In the genomic region with DNA sequence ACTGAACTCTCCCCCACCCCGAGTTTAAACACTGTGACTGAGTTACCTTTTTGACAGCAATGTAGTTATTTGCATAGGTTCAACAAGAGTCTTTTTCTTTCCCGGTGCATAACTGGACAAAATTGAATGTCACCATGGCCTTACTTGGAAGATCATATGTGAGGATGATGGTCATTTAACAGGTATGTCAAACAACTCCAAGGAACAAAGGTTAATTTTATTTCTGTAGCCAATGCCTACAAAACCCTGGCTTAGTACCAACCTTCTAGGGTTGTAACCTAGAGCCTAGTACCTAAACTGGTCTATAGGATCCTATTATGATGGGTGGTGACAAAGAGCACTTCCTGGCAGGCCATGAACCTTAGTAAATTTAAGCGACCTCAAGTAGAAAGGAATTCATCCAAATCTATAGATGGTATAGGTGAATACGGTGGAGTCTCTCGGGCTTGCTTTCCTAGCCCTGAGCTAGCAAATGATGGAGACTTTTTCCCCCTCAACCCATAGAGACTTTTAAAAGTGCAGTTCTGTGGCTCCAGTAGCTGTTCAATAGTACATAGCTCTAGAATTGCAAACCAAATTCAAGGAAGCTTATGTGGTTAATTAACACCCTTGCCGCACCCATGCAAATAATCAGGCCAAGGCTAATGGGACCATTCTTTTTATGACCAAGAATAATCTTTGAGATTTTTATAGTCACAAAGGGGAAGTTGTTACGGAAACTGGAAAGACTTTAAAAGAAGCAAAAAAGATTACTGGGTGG, we compare ENCODE assay signal across 11 cellular contexts.
DNase-seq lines count a peak whose midpoint lies in the region; ATAC-seq, FAIRE-seq and TF ChIP-seq lines count a peak whose summit lies in the region.
"Had no signal": no experiment of that assay in that cellular context is flagged by ENCODE, and none has a peak within 500 bp of the region (broad histone marks: within the 10 kb centered on the region; RNA-seq: fewer than 3 reads in every experiment).

No MANE protein-coding gene starts in this region.

- H3K27ac ChIP-seq in A549, result no peak overlapping the region
- H3K27ac ChIP-seq in effector memory CD4-positive, alpha-beta T cell (ENCODE audit: insufficient read depth, low read length, poor library complexity, severe bottlenecking), result no peak overlapping the region

- WGBS in A549 (ENCODE audit: missing lambda C conversion rate), result 76% methylated on average over 7 of the region's 7 CpGs

- FAIRE-seq in A549 (lab: Jason Lieb, UNC), result peak; percentile 18

- CTCF ChIA-PET in A549 (lab: Yijun Ruan, JAX), result no interaction called here

- peak in 1 of 2 experiments; percentile 26; a peak in 2 of 6 replicates for ATAC-seq in A549
- peak; percentile 47 for ATAC-seq in GM19023 (IDR thresholded peaks at IDR 0.05; ENCODE audit: unreplicated experiment)
- peak; percentile 61 for ATAC-seq in HG02798 (IDR thresholded peaks at IDR 0.05; ENCODE audit: poor library complexity, unreplicated experiment)

- POLR2A ChIA-PET in A549 (lab: Yijun Ruan, JAX), result no interaction called here

- no peak for TF ChIP-seq RAD21 in A549 (conservative IDR thresholded peaks at IDR 0.05 in 1 of 2, IDR thresholded peaks at IDR 0.05 in 1 of 2)

- no peaks in the 10 kb centered on the region for H3K36me3 ChIP-seq in effector memory CD4-positive, alpha-beta T cell (ENCODE audit: control insufficient read depth, insufficient read depth, low read length)

- no peak for TF ChIP-seq EP300 in A549 (IDR thresholded peaks at IDR 0.05)

- no peak overlapping the region for H3K4me3 ChIP-seq in A549
- no peak overlapping the region for H3K4me3 ChIP-seq in effector memory CD4-positive, alpha-beta T cell (ENCODE audit: insufficient read depth, low read depth, low read length, poor library complexity, severe bottlenecking)

- no peaks in the 10 kb centered on the region for H3K27me3 ChIP-seq in effector memory CD4-positive, alpha-beta T cell (replicated peaks; ENCODE audit: control insufficient read depth, insufficient read depth, low read length, poor library complexity, severe bottlenecking)

- no peak for TF ChIP-seq CTCF in A549 (IDR thresholded peaks at IDR 0.05)

- H3K9me3 ChIP-seq in A549, result no peaks in the 10 kb centered on the region
- H3K9me3 ChIP-seq in effector memory CD4-positive, alpha-beta T cell (ENCODE audit: control insufficient read depth, low read length), result no peaks in the 10 kb centered on the region

- no peak for TF ChIP-seq POLR2A in A549 (IDR thresholded peaks at IDR 0.05; ENCODE audit: low read length)

- no peaks in the 10 kb centered on the region for H3K4me1 ChIP-seq in A549
- H3K4me1 ChIP-seq in effector memory CD4-positive, alpha-beta T cell (ENCODE audit: control insufficient read depth, insufficient read depth, low read length, poor library complexity, severe bottlenecking), result peaks cover 13% of the 10 kb centered on the region

- no peak for DNase-seq in A549 (ENCODE audit: low read depth in 1 of 2, low spot score in 1 of 2)
- peak; percentile 42 for DNase-seq in NAMALWA (ENCODE audit: low spot score)
- no peak for DNase-seq in RKO (ENCODE audit: low spot score)
- no peak for DNase-seq in NK-92 treated with Interleukin-12 subunit alpha and Interleukin-12 subunit beta, amount 100 ng/mL, for 24 hours (lab: John Stamatoyannopoulos, UW)
- no peak for DNase-seq in effector memory CD4-positive, alpha-beta T cell
- no peak for DNase-seq in activated effector memory CD4-positive, alpha-beta T cell treated with anti-CD3 and anti-CD28 coated beads, Interleukin-2, amount 50 U/mL, for 16 hours
- DNase-seq: activated CD8-positive, alpha-beta memory T cell treated with anti-CD3 and anti-CD28 coated beads, Interleukin-2, amount 50 U/mL, for 48 hours; foreskin melanocyte; NCI-H524 had no signal

- no peak overlapping the region for H3K4me2 ChIP-seq in A549

TF ChIP-seq in A549, 52 proteins besides CTCF, POLR2A, EP300 and RAD21:
- TF ChIP-seq, protein P1, sequence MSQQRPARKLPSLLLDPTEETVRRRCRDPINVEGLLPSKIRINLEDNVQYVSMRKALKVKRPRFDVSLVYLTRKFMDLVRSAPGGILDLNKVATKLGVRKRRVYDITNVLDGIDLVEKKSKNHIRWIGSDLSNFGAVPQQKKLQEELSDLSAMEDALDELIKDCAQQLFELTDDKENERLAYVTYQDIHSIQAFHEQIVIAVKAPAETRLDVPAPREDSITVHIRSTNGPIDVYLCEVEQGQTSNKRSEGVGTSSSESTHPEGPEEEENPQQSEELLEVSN (IDR thresholded peaks at IDR 0.05; ENCODE audit: borderline replicate concordance, low read depth), result no peak
- TF ChIP-seq, protein P2, sequence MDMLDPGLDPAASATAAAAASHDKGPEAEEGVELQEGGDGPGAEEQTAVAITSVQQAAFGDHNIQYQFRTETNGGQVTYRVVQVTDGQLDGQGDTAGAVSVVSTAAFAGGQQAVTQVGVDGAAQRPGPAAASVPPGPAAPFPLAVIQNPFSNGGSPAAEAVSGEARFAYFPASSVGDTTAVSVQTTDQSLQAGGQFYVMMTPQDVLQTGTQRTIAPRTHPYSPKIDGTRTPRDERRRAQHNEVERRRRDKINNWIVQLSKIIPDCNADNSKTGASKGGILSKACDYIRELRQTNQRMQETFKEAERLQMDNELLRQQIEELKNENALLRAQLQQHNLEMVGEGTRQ (IDR thresholded peaks at IDR 0.05), result no peak
- no peak for TF ChIP-seq REST (IDR thresholded peaks at IDR 0.05)
- TF ChIP-seq MAZ (IDR thresholded peaks at IDR 0.05; ENCODE audit: borderline replicate concordance, low read depth, low read length), result no peak
- no peak for TF ChIP-seq RNF2 (IDR thresholded peaks at IDR 0.05; ENCODE audit: borderline replicate concordance, low read depth)
- TF ChIP-seq JUNB (IDR thresholded peaks at IDR 0.05), result no peak
- TF ChIP-seq CHD4 (IDR thresholded peaks at IDR 0.05; ENCODE audit: borderline replicate concordance), result no peak
- TF ChIP-seq HOXA7 (CRISPR knock-in tag; IDR thresholded peaks at IDR 0.05), result no peak
- TF ChIP-seq MYC (IDR thresholded peaks at IDR 0.05; ENCODE audit: borderline replicate concordance, low read length), result no peak
- no peak for TF ChIP-seq POLR2AphosphoS2 (conservative IDR thresholded peaks at IDR 0.05; ENCODE audit: low read length)
- no peak for TF ChIP-seq HES2 (IDR thresholded peaks at IDR 0.05)
- TF ChIP-seq FOSL2 (IDR thresholded peaks at IDR 0.05), result no peak
- no peak for TF ChIP-seq FOSL2 (CRISPR knock-in tag; IDR thresholded peaks at IDR 0.05)
- no peak for TF ChIP-seq KDM1A (IDR thresholded peaks at IDR 0.05; ENCODE audit: low read depth)
- TF ChIP-seq, protein P3, sequence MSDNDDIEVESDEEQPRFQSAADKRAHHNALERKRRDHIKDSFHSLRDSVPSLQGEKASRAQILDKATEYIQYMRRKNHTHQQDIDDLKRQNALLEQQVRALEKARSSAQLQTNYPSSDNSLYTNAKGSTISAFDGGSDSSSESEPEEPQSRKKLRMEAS (IDR thresholded peaks at IDR 0.05), result no peak
- no peak for TF ChIP-seq SREBF2 (IDR thresholded peaks at IDR 0.05)
- TF ChIP-seq, protein P4, sequence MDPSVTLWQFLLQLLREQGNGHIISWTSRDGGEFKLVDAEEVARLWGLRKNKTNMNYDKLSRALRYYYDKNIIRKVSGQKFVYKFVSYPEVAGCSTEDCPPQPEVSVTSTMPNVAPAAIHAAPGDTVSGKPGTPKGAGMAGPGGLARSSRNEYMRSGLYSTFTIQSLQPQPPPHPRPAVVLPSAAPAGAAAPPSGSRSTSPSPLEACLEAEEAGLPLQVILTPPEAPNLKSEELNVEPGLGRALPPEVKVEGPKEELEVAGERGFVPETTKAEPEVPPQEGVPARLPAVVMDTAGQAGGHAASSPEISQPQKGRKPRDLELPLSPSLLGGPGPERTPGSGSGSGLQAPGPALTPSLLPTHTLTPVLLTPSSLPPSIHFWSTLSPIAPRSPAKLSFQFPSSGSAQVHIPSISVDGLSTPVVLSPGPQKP (IDR thresholded peaks at IDR 0.05; ENCODE audit: low read depth, low read length), result no peak
